Comparison of ENCODE assay signal across 6 cellular contexts in the genomic region with DNA sequence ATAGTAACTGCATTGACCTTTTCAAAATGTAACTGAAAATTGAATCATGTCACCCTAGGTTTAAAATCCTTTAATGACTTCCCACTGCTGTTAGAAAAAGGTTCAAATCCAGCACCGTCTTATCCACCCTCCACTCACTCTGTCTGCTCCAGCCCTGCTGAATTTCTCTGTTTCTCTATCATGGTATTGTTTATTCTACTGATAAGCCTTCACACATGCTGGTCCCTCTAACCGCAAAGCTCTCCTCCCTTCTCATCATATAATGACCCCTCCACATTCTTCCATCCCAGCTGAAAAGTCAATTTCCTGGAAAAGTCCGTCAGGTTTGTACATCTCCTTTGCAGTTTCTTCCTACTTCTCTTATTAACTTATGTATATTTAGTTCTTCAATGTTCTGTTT.
"Had no signal": no experiment of that assay in that cellular context is flagged by ENCODE, and none has a peak within 500 bp of the region (broad histone marks: within the 10 kb centered on the region; RNA-seq: fewer than 3 reads in every experiment).

No MANE protein-coding gene starts in this region.

- H3K9ac ChIP-seq: GM23248 had no signal

- H3K36me3 ChIP-seq: HAP-1 had no signal

- H3K9me3 ChIP-seq: HAP-1 had no signal

- FAIRE-seq: HepG2 had no signal

- H3K27ac ChIP-seq: GM23248 had no signal

- H2AFZ ChIP-seq: GM23248 had no signal

- H3K4me1 ChIP-seq: HAP-1 had no signal

- DNase-seq: GM23248, GOT3, H7 had no signal

- H3K4me3 ChIP-seq: GM23248, HAP-1 had no signal

- ATAC-seq: HCT116, HepG2 had no signal
